Comparison of ENCODE assay signal across 1 cellular context in the genomic region with DNA sequence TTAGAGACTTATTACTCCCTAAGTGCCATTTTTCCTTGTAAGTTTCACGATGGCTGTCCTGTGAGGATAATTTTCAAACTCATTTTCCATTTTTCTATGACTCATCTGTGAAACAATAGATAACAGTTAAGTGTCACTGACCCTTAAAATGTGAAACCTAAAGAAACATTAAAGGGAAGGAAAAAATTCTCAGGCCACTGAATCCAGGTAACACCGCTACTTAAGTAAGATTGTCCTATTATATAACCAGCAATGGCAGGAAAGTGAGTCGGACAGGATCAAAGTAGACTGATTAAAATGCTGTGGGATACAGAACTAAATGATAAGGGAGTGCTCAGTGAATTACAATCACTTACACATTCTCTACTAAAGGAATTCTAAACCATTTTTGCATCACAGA.
TF ChIP-seq lines count a peak whose summit lies in the region.

No MANE protein-coding gene starts in this region.

TF ChIP-seq in K562, 482 proteins besides CTCF, POLR2A, EP300 and RAD21 (continued from another document and continues in another):
- TF ChIP-seq, protein P1, sequence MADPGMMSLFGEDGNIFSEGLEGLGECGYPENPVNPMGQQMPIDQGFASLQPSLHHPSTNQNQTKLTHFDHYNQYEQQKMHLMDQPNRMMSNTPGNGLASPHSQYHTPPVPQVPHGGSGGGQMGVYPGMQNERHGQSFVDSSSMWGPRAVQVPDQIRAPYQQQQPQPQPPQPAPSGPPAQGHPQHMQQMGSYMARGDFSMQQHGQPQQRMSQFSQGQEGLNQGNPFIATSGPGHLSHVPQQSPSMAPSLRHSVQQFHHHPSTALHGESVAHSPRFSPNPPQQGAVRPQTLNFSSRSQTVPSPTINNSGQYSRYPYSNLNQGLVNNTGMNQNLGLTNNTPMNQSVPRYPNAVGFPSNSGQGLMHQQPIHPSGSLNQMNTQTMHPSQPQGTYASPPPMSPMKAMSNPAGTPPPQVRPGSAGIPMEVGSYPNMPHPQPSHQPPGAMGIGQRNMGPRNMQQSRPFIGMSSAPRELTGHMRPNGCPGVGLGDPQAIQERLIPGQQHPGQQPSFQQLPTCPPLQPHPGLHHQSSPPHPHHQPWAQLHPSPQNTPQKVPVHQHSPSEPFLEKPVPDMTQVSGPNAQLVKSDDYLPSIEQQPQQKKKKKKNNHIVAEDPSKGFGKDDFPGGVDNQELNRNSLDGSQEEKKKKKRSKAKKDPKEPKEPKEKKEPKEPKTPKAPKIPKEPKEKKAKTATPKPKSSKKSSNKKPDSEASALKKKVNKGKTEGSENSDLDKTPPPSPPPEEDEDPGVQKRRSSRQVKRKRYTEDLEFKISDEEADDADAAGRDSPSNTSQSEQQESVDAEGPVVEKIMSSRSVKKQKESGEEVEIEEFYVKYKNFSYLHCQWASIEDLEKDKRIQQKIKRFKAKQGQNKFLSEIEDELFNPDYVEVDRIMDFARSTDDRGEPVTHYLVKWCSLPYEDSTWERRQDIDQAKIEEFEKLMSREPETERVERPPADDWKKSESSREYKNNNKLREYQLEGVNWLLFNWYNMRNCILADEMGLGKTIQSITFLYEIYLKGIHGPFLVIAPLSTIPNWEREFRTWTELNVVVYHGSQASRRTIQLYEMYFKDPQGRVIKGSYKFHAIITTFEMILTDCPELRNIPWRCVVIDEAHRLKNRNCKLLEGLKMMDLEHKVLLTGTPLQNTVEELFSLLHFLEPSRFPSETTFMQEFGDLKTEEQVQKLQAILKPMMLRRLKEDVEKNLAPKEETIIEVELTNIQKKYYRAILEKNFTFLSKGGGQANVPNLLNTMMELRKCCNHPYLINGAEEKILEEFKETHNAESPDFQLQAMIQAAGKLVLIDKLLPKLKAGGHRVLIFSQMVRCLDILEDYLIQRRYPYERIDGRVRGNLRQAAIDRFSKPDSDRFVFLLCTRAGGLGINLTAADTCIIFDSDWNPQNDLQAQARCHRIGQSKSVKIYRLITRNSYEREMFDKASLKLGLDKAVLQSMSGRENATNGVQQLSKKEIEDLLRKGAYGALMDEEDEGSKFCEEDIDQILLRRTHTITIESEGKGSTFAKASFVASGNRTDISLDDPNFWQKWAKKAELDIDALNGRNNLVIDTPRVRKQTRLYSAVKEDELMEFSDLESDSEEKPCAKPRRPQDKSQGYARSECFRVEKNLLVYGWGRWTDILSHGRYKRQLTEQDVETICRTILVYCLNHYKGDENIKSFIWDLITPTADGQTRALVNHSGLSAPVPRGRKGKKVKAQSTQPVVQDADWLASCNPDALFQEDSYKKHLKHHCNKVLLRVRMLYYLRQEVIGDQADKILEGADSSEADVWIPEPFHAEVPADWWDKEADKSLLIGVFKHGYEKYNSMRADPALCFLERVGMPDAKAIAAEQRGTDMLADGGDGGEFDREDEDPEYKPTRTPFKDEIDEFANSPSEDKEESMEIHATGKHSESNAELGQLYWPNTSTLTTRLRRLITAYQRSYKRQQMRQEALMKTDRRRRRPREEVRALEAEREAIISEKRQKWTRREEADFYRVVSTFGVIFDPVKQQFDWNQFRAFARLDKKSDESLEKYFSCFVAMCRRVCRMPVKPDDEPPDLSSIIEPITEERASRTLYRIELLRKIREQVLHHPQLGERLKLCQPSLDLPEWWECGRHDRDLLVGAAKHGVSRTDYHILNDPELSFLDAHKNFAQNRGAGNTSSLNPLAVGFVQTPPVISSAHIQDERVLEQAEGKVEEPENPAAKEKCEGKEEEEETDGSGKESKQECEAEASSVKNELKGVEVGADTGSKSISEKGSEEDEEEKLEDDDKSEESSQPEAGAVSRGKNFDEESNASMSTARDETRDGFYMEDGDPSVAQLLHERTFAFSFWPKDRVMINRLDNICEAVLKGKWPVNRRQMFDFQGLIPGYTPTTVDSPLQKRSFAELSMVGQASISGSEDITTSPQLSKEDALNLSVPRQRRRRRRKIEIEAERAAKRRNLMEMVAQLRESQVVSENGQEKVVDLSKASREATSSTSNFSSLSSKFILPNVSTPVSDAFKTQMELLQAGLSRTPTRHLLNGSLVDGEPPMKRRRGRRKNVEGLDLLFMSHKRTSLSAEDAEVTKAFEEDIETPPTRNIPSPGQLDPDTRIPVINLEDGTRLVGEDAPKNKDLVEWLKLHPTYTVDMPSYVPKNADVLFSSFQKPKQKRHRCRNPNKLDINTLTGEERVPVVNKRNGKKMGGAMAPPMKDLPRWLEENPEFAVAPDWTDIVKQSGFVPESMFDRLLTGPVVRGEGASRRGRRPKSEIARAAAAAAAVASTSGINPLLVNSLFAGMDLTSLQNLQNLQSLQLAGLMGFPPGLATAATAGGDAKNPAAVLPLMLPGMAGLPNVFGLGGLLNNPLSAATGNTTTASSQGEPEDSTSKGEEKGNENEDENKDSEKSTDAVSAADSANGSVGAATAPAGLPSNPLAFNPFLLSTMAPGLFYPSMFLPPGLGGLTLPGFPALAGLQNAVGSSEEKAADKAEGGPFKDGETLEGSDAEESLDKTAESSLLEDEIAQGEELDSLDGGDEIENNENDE (IDR thresholded peaks at IDR 0.05; ENCODE audit: low read depth, low read length) = no peak
- TF ChIP-seq ASH1L (IDR thresholded peaks at IDR 0.05; ENCODE audit: borderline replicate concordance, low read depth, partially characterized antibody) (no peak), ZBTB8A (IDR thresholded peaks at IDR 0.05; ENCODE audit: partially characterized antibody) (no peak), RNF2 (IDR thresholded peaks at IDR 0.05) (no peak), CEBPG (CRISPR knock-in tag; IDR thresholded peaks at IDR 0.05) (no peak), CEBPG (tag; conservative IDR thresholded peaks at IDR 0.05 in 1 of 2, IDR thresholded peaks at IDR 0.05 in 1 of 2) (no peak; a peak in 1 of 4 replicates), BCL6 (CRISPR knock-in tag; IDR thresholded peaks at IDR 0.05) (no peak), MXI1 (IDR thresholded peaks at IDR 0.05; ENCODE audit: low read depth, low read length) (no peak), PHTF2 (CRISPR knock-in tag; IDR thresholded peaks at IDR 0.05) (no peak), CBX5 (IDR thresholded peaks at IDR 0.05; ENCODE audit: borderline replicate concordance, low read depth) (no peak), MEF2A (IDR thresholded peaks at IDR 0.05; ENCODE audit: control insufficient read depth, low read depth, low read length) (no peak), BRCA1 (IDR thresholded peaks at IDR 0.05) (no peak), BRCA1 (CRISPR knock-in tag; IDR thresholded peaks at IDR 0.05) (no peak), ATF7 (IDR thresholded peaks at IDR 0.05) (peak; percentile 21; the same call in 1 of the 2 replicates), WHSC1 (IDR thresholded peaks at IDR 0.05; ENCODE audit: low read length) (no peak), ZSCAN32 (CRISPR knock-in tag; IDR thresholded peaks at IDR 0.05) (no peak), SOX6 (IDR thresholded peaks at IDR 0.05) (peak; percentile 91)
- TF ChIP-seq, protein P2, sequence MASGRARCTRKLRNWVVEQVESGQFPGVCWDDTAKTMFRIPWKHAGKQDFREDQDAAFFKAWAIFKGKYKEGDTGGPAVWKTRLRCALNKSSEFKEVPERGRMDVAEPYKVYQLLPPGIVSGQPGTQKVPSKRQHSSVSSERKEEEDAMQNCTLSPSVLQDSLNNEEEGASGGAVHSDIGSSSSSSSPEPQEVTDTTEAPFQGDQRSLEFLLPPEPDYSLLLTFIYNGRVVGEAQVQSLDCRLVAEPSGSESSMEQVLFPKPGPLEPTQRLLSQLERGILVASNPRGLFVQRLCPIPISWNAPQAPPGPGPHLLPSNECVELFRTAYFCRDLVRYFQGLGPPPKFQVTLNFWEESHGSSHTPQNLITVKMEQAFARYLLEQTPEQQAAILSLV (tag; IDR thresholded peaks at IDR 0.05) = no peak
- TF ChIP-seq, protein P3, sequence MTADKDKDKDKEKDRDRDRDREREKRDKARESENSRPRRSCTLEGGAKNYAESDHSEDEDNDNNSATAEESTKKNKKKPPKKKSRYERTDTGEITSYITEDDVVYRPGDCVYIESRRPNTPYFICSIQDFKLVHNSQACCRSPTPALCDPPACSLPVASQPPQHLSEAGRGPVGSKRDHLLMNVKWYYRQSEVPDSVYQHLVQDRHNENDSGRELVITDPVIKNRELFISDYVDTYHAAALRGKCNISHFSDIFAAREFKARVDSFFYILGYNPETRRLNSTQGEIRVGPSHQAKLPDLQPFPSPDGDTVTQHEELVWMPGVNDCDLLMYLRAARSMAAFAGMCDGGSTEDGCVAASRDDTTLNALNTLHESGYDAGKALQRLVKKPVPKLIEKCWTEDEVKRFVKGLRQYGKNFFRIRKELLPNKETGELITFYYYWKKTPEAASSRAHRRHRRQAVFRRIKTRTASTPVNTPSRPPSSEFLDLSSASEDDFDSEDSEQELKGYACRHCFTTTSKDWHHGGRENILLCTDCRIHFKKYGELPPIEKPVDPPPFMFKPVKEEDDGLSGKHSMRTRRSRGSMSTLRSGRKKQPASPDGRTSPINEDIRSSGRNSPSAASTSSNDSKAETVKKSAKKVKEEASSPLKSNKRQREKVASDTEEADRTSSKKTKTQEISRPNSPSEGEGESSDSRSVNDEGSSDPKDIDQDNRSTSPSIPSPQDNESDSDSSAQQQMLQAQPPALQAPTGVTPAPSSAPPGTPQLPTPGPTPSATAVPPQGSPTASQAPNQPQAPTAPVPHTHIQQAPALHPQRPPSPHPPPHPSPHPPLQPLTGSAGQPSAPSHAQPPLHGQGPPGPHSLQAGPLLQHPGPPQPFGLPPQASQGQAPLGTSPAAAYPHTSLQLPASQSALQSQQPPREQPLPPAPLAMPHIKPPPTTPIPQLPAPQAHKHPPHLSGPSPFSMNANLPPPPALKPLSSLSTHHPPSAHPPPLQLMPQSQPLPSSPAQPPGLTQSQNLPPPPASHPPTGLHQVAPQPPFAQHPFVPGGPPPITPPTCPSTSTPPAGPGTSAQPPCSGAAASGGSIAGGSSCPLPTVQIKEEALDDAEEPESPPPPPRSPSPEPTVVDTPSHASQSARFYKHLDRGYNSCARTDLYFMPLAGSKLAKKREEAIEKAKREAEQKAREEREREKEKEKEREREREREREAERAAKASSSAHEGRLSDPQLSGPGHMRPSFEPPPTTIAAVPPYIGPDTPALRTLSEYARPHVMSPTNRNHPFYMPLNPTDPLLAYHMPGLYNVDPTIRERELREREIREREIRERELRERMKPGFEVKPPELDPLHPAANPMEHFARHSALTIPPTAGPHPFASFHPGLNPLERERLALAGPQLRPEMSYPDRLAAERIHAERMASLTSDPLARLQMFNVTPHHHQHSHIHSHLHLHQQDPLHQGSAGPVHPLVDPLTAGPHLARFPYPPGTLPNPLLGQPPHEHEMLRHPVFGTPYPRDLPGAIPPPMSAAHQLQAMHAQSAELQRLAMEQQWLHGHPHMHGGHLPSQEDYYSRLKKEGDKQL (CRISPR knock-in tag; IDR thresholded peaks at IDR 0.05; ENCODE audit: borderline replicate concordance) = no peak
- TF ChIP-seq, protein P4, sequence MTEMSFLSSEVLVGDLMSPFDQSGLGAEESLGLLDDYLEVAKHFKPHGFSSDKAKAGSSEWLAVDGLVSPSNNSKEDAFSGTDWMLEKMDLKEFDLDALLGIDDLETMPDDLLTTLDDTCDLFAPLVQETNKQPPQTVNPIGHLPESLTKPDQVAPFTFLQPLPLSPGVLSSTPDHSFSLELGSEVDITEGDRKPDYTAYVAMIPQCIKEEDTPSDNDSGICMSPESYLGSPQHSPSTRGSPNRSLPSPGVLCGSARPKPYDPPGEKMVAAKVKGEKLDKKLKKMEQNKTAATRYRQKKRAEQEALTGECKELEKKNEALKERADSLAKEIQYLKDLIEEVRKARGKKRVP (CRISPR knock-in tag; IDR thresholded peaks at IDR 0.05) = no peak
- TF ChIP-seq, protein P5, sequence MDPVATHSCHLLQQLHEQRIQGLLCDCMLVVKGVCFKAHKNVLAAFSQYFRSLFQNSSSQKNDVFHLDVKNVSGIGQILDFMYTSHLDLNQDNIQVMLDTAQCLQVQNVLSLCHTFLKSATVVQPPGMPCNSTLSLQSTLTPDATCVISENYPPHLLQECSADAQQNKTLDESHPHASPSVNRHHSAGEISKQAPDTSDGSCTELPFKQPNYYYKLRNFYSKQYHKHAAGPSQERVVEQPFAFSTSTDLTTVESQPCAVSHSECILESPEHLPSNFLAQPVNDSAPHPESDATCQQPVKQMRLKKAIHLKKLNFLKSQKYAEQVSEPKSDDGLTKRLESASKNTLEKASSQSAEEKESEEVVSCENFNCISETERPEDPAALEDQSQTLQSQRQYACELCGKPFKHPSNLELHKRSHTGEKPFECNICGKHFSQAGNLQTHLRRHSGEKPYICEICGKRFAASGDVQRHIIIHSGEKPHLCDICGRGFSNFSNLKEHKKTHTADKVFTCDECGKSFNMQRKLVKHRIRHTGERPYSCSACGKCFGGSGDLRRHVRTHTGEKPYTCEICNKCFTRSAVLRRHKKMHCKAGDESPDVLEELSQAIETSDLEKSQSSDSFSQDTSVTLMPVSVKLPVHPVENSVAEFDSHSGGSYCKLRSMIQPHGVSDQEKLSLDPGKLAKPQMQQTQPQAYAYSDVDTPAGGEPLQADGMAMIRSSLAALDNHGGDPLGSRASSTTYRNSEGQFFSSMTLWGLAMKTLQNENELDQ (CRISPR knock-in tag; IDR thresholded peaks at IDR 0.05; ENCODE audit: borderline replicate concordance) = no peak
- TF ChIP-seq, protein P6, sequence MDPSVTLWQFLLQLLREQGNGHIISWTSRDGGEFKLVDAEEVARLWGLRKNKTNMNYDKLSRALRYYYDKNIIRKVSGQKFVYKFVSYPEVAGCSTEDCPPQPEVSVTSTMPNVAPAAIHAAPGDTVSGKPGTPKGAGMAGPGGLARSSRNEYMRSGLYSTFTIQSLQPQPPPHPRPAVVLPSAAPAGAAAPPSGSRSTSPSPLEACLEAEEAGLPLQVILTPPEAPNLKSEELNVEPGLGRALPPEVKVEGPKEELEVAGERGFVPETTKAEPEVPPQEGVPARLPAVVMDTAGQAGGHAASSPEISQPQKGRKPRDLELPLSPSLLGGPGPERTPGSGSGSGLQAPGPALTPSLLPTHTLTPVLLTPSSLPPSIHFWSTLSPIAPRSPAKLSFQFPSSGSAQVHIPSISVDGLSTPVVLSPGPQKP (CRISPR knock-in tag; IDR thresholded peaks at IDR 0.05) = no peak
- TF ChIP-seq, protein P7, sequence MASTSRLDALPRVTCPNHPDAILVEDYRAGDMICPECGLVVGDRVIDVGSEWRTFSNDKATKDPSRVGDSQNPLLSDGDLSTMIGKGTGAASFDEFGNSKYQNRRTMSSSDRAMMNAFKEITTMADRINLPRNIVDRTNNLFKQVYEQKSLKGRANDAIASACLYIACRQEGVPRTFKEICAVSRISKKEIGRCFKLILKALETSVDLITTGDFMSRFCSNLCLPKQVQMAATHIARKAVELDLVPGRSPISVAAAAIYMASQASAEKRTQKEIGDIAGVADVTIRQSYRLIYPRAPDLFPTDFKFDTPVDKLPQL (IDR thresholded peaks at IDR 0.05; ENCODE audit: extremely low read depth, insufficient read length) = no peak
- TF ChIP-seq, protein P8, sequence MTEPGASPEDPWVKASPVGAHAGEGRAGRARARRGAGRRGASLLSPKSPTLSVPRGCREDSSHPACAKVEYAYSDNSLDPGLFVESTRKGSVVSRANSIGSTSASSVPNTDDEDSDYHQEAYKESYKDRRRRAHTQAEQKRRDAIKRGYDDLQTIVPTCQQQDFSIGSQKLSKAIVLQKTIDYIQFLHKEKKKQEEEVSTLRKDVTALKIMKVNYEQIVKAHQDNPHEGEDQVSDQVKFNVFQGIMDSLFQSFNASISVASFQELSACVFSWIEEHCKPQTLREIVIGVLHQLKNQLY (CRISPR knock-in tag; conservative IDR thresholded peaks at IDR 0.05) = no peak
